12 cellular contexts compared by ENCODE assay signal in the genomic region with DNA sequence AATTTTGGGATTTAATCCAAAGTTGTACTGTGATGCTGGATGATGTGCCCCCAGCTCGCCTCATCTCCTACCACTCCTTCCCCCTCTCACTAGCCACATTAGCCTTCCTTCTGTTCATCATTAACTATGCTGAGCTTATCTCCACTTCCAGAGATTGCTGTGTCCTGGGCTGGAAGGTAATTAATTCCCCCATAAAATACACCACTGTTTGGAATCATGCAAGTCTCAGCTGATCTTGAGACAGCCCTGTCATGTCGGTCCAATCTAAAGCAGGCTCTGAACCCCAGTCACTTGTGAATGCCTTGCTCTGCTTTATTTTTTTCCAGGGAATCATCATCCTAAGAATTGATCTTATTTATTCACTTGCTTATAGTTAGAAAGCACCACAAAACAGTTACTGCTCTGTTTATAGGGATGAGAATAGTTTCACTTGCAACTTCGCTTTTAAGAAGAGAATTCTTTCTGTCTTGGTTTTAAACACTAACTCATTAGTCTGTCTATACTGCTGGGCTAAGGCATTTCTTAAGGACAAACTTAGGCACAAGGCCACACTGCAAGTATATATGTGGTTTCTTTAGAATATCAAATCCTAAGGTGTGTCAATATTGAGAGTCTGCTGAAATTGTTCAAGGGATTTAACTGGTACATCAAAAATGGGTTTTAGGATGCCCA.
"Had no signal": no experiment of that assay in that cellular context is flagged by ENCODE, and none has a peak within 500 bp of the region (broad histone marks: within the 10 kb centered on the region; RNA-seq: fewer than 3 reads in every experiment).

No MANE protein-coding gene starts in this region.

- H3K36me3 ChIP-seq: brain microvascular endothelial cell, thyroid gland, uterus had no signal

- ATAC-seq: activated CD4-positive, CD25-positive, alpha-beta regulatory T cell treated with anti-CD3 and anti-CD28 coated beads, Interleukin-2, amount 50 U/mL, for 24 hours; activated CD8-positive, alpha-beta memory T cell treated with anti-CD3 and anti-CD28 coated beads, Interleukin-2, amount 10 ng/mL, durations not matched to agents 7 days and 5 days; left lobe of liver; stimulated activated effector memory CD8-positive, alpha-beta T cell treated with anti-CD3 and anti-CD28 coated beads, Interleukin-12 subunit alpha, Interleukin-12 subunit beta, amount 100 ng/mL, for 72 hours had no signal

- DNase-seq: activated CD4-positive, alpha-beta T cell treated with anti-CD3 and anti-CD28 coated beads, Interleukin-2, amount 50 U/mL, for 48 hours; activated CD8-positive, alpha-beta memory T cell treated with anti-CD3 and anti-CD28 coated beads, Interleukin-2, amount 10 ng/mL, durations not matched to agents 7 days and 5 days; activated gamma-delta T cell; activated T-cell treated with anti-CD3 and anti-CD28 coated beads, Interleukin-2, amount 50 U/mL, for 24 hours; amygdala; brain microvascular endothelial cell; immature natural killer cell; thyroid gland; uterus had no signal

- H3K4me1 ChIP-seq: uterus had no signal

- H3K9me3 ChIP-seq: thyroid gland, uterus had no signal

- H3K27me3 ChIP-seq: brain microvascular endothelial cell, thyroid gland, uterus had no signal

- H3K4me3 ChIP-seq: thyroid gland, uterus had no signal

- H3K27ac ChIP-seq: brain microvascular endothelial cell, thyroid gland, uterus had no signal
